ENCODE assay signal across 1 cellular context in genomic region chr4:56727150-56727549, GRCh38.
TF ChIP-seq lines count a peak whose summit lies in the region.

No MANE protein-coding gene starts in this region.

TF ChIP-seq in IMR-90, 13 proteins besides CTCF, POLR2A, EP300 and RAD21:
- TF ChIP-seq CEBPB (IDR thresholded peaks at IDR 0.05; ENCODE audit: low read depth, low read length) (no peak), BHLHE40 (IDR thresholded peaks at IDR 0.05; ENCODE audit: low read depth, low read length) (no peak), NFE2L2 (IDR thresholded peaks at IDR 0.05; ENCODE audit: low read depth, low read length) (no peak), SMC3 (IDR thresholded peaks at IDR 0.05; ENCODE audit: low read depth, low read length) (no peak), MXI1 (IDR thresholded peaks at IDR 0.05; ENCODE audit: borderline replicate concordance, low read depth, low read length) (no peak), RCOR1 (IDR thresholded peaks at IDR 0.05; ENCODE audit: insufficient replicate concordance, low read length) (no peak), FOS (IDR thresholded peaks at IDR 0.05; ENCODE audit: low read depth, low read length) (no peak), ELK1 (IDR thresholded peaks at IDR 0.05; ENCODE audit: borderline replicate concordance, low read depth, low read length) (no peak)
TF ChIP-seq in IMR-90: peak in this region for 0.
